Comparison of ENCODE assay signal across 23 cellular contexts in the genomic region with DNA sequence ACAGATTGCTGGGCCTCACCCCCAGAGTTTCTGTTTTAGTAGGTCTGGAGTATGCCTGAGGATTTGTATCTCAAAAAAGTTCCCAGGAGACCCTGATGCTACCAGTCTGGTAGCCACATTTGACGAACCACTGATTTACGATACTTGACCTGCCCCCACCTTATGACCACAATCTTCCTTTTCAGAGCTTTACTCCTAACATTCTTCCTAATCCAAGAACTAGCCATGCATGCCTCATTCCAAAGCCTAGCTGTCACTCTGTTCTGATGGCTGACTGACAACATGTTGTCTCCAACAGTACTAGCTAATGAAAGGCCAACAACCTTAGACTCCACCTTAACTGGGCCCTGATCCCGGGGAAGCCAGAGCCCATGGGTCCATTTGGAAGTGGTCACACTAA.
"Had no signal": no experiment of that assay in that cellular context is flagged by ENCODE, and none has a peak within 500 bp of the region (broad histone marks: within the 10 kb centered on the region; RNA-seq: fewer than 3 reads in every experiment).

No MANE protein-coding gene starts in this region.

- DNase-seq: activated CD4-positive, alpha-beta T cell treated with anti-CD3 and anti-CD28 coated beads, Interleukin-2, amount 10 ng/mL, durations not matched to agents 7 days and 5 days; activated CD8-positive, alpha-beta memory T cell treated with anti-CD3 and anti-CD28 coated beads, Interleukin-2, amount 10 ng/mL, durations not matched to agents 7 days and 5 days; activated CD8-positive, alpha-beta T cell treated with anti-CD3 and anti-CD28 coated beads for 36 hours; activated effector memory CD4-positive, alpha-beta T cell treated with anti-CD3 and anti-CD28 coated beads, Interleukin-2, amount 50 U/mL, for 16 hours; activated naive CD4-positive, alpha-beta T cell treated with anti-CD3 and anti-CD28 coated beads, Interleukin-2, amount 10 ng/mL, durations not matched to agents 7 days and 5 days; activated T-cell treated with anti-CD3 and anti-CD28 coated beads for 4 hours; caudate nucleus; effector CD8-positive, alpha-beta T cell; foreskin keratinocyte; hippocampal formation; left colon; lower lobe of right lung; naive thymus-derived CD8-positive, alpha-beta T cell; spleen; stimulated activated CD4-positive, alpha-beta T cell treated with anti-CD3 and anti-CD28 coated beads, Interleukin-4, amount 100 ng/mL, for 24 hours; stimulated activated naive CD8-positive, alpha-beta T cell treated with anti-CD3 and anti-CD28 coated beads, Interleukin-15, Interleukin-2, amounts not matched to agents 100 U/mL and 50 U/mL, for 24 hours; SW 1271; T-helper 17 cell; upper lobe of left lung had no signal

- H3K27ac Mint-ChIP-seq: activated CD4-positive, alpha-beta T cell treated with anti-CD3 and anti-CD28 coated beads, Interleukin-2, amount 10 ng/mL, durations not matched to agents 7 days and 5 days; activated CD8-positive, alpha-beta memory T cell treated with anti-CD3 and anti-CD28 coated beads, Interleukin-2, amount 10 ng/mL, durations not matched to agents 7 days and 5 days; activated CD8-positive, alpha-beta T cell treated with anti-CD3 and anti-CD28 coated beads for 36 hours; activated naive CD4-positive, alpha-beta T cell treated with anti-CD3 and anti-CD28 coated beads, Interleukin-2, amount 10 ng/mL, durations not matched to agents 7 days and 5 days; brain; dendritic cell treated with granulocyte-macrophage colony-stimulating factor and Interleukin-4, amounts not matched to agents 40 ng/mL and 50 ng/mL, for 4 days; naive thymus-derived CD8-positive, alpha-beta T cell; progenitor cell of endocrine pancreas; T-helper 17 cell had no signal

- H3K9me3 ChIP-seq: lower lobe of right lung, spleen, upper lobe of left lung had no signal

- H3K4me1 Mint-ChIP-seq: activated CD4-positive, alpha-beta T cell treated with anti-CD3 and anti-CD28 coated beads, Interleukin-2, amount 10 ng/mL, durations not matched to agents 7 days and 5 days; activated CD8-positive, alpha-beta memory T cell treated with anti-CD3 and anti-CD28 coated beads, Interleukin-2, amount 10 ng/mL, durations not matched to agents 7 days and 5 days; activated naive CD4-positive, alpha-beta T cell treated with anti-CD3 and anti-CD28 coated beads, Interleukin-2, amount 10 ng/mL, durations not matched to agents 7 days and 5 days; naive thymus-derived CD8-positive, alpha-beta T cell; T-helper 17 cell had no signal

- H3K27ac ChIP-seq: foreskin keratinocyte, lower lobe of right lung, spleen, upper lobe of left lung, VCaP had no signal

- H3K36me3 Mint-ChIP-seq: activated CD8-positive, alpha-beta memory T cell treated with anti-CD3 and anti-CD28 coated beads, Interleukin-2, amount 10 ng/mL, durations not matched to agents 7 days and 5 days; activated naive CD4-positive, alpha-beta T cell treated with anti-CD3 and anti-CD28 coated beads, Interleukin-2, amount 10 ng/mL, durations not matched to agents 7 days and 5 days; brain; naive thymus-derived CD8-positive, alpha-beta T cell had no signal

- H3K4me3 ChIP-seq: lower lobe of right lung, spleen, upper lobe of left lung had no signal

- H3K27me3 ChIP-seq: foreskin keratinocyte, spleen, upper lobe of left lung had no signal

- H3K4me1 ChIP-seq: foreskin keratinocyte, lower lobe of right lung, spleen, upper lobe of left lung had no signal

- H3K9me3 Mint-ChIP-seq: activated CD4-positive, alpha-beta T cell treated with anti-CD3 and anti-CD28 coated beads, Interleukin-2, amount 10 ng/mL, durations not matched to agents 7 days and 5 days; activated CD8-positive, alpha-beta T cell treated with anti-CD3 and anti-CD28 coated beads for 36 hours; activated naive CD4-positive, alpha-beta T cell treated with anti-CD3 and anti-CD28 coated beads, Interleukin-2, amount 10 ng/mL, durations not matched to agents 7 days and 5 days; brain; dendritic cell treated with granulocyte-macrophage colony-stimulating factor and Interleukin-4, amounts not matched to agents 40 ng/mL and 50 ng/mL, for 4 days; naive thymus-derived CD8-positive, alpha-beta T cell had no signal

- H3K27me3 Mint-ChIP-seq: activated naive CD4-positive, alpha-beta T cell treated with anti-CD3 and anti-CD28 coated beads, Interleukin-2, amount 10 ng/mL, durations not matched to agents 7 days and 5 days; brain; dendritic cell treated with granulocyte-macrophage colony-stimulating factor and Interleukin-4, amounts not matched to agents 40 ng/mL and 50 ng/mL, for 4 days; progenitor cell of endocrine pancreas had no signal

- H3K36me3 ChIP-seq: lower lobe of right lung, spleen, upper lobe of left lung had no signal

- H3K4me3 Mint-ChIP-seq: activated CD4-positive, alpha-beta T cell treated with anti-CD3 and anti-CD28 coated beads, Interleukin-2, amount 10 ng/mL, durations not matched to agents 7 days and 5 days; activated CD8-positive, alpha-beta memory T cell treated with anti-CD3 and anti-CD28 coated beads, Interleukin-2, amount 10 ng/mL, durations not matched to agents 7 days and 5 days; activated CD8-positive, alpha-beta T cell treated with anti-CD3 and anti-CD28 coated beads for 36 hours; activated naive CD4-positive, alpha-beta T cell treated with anti-CD3 and anti-CD28 coated beads, Interleukin-2, amount 10 ng/mL, durations not matched to agents 7 days and 5 days; brain; dendritic cell treated with granulocyte-macrophage colony-stimulating factor and Interleukin-4, amounts not matched to agents 40 ng/mL and 50 ng/mL, for 4 days; naive thymus-derived CD8-positive, alpha-beta T cell; T-helper 17 cell had no signal
